Comparison of ENCODE assay signal across 33 cellular contexts in the genomic region with DNA sequence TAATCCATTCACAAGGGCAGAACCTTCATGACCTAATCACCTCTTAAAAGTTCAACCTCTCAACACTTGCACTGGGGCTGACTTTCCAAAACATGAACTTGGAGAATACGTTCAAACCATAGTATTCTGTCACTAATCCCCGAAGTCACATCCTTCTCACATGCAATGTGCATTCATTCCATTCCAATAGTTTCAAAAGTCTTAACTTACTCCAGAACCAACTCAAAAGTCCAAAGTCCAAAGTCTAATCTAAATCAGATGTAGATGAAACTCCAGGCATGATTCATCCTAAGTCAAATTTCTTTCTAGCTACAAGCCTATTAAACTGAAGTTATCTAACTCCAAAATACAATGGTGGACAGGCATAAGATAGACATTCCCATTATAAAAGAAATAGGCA. TPM values are rescaled to one million over a fixed set of nuclear protein-coding genes. Genes with fewer than 3 reads are reported as not detected.
"Had no signal": no experiment of that assay in that cellular context is flagged by ENCODE, and none has a peak within 500 bp of the region (broad histone marks: within the 10 kb centered on the region; RNA-seq: fewer than 3 reads in every experiment).

No MANE protein-coding gene starts in this region.

- H3K36me3 Mint-ChIP-seq: activated naive CD4-positive, alpha-beta T cell treated with anti-CD3 and anti-CD28 coated beads, Interleukin-2, amount 10 ng/mL, durations not matched to agents 7 days and 5 days; activated naive CD8-positive, alpha-beta T cell treated with anti-CD3 and anti-CD28 coated beads, Interleukin-2, amount 10 ng/mL, durations not matched to agents 7 days and 5 days; naive B cell; stimulated activated memory B cell treated with anti-CD40 and anti-IgM and Interleukin-4, amounts not matched to agents 10 μg/mL and 1 μg/mL and 100 μg/mL, for 72 hours; type B pancreatic cell had no signal

- ATAC-seq: activated CD4-positive, CD25-positive, alpha-beta regulatory T cell treated with anti-CD3 and anti-CD28 coated beads, Interleukin-2, amount 50 U/mL, for 24 hours; heart right ventricle; stimulated activated naive CD8-positive, alpha-beta T cell treated with anti-CD3 and anti-CD28 coated beads, Interleukin-15, amount 100 ng/mL, for 72 hours; T-helper 17 cell had no signal

- H3K36me3 ChIP-seq: brain microvascular endothelial cell, heart right ventricle, left ventricle myocardium inferior, neutrophil, right lobe of liver, uterus, WERI-Rb-1 had no signal

- H3K4me1 Mint-ChIP-seq: activated naive CD4-positive, alpha-beta T cell treated with anti-CD3 and anti-CD28 coated beads, Interleukin-2, amount 10 ng/mL, durations not matched to agents 7 days and 5 days; activated naive CD8-positive, alpha-beta T cell treated with anti-CD3 and anti-CD28 coated beads, Interleukin-2, amount 10 ng/mL, durations not matched to agents 7 days and 5 days; naive B cell; stimulated activated memory B cell treated with anti-CD40 and anti-IgM and Interleukin-4, amounts not matched to agents 10 μg/mL and 1 μg/mL and 100 μg/mL, for 72 hours; stimulated activated naive CD8-positive, alpha-beta T cell treated with anti-CD3 and anti-CD28 coated beads, Interleukin-15, amount 100 ng/mL, for 72 hours; T-helper 17 cell had no signal

- H3K27ac Mint-ChIP-seq: activated naive CD4-positive, alpha-beta T cell treated with anti-CD3 and anti-CD28 coated beads, Interleukin-2, amount 10 ng/mL, durations not matched to agents 7 days and 5 days; activated naive CD8-positive, alpha-beta T cell treated with anti-CD3 and anti-CD28 coated beads, Interleukin-2, amount 10 ng/mL, durations not matched to agents 7 days and 5 days; naive B cell; nephron progenitor cell; stimulated activated memory B cell treated with anti-CD40 and anti-IgM and Interleukin-4, amounts not matched to agents 10 μg/mL and 1 μg/mL and 100 μg/mL, for 72 hours; stimulated activated naive CD8-positive, alpha-beta T cell treated with anti-CD3 and anti-CD28 coated beads, Interleukin-15, amount 100 ng/mL, for 72 hours; T-helper 17 cell; type B pancreatic cell had no signal

- H3K27me3 Mint-ChIP-seq: activated naive CD4-positive, alpha-beta T cell treated with anti-CD3 and anti-CD28 coated beads, Interleukin-2, amount 10 ng/mL, durations not matched to agents 7 days and 5 days; naive B cell; stimulated activated memory B cell treated with anti-CD40 and anti-IgM and Interleukin-4, amounts not matched to agents 10 μg/mL and 1 μg/mL and 100 μg/mL, for 72 hours; stimulated activated naive CD8-positive, alpha-beta T cell treated with anti-CD3 and anti-CD28 coated beads, Interleukin-15, amount 100 ng/mL, for 72 hours; type B pancreatic cell had no signal

- H3K27me3 ChIP-seq: brain microvascular endothelial cell, dorsolateral prefrontal cortex, heart right ventricle, neutrophil, right lobe of liver, uterus had no signal

- H3K4me3 ChIP-seq: coronary artery, dorsolateral prefrontal cortex, heart right ventricle, left ventricle myocardium inferior, right lobe of liver, skin epidermis, uterus had no signal

- DNase-seq: activated CD4-positive, alpha-beta T cell treated with anti-CD3 and anti-CD28 coated beads for 48 hours; activated CD4-positive, alpha-beta T cell treated with anti-CD3 and anti-CD28 coated beads, Interleukin-2, amount 50 U/mL, for 48 hours; activated CD8-positive, alpha-beta memory T cell treated with anti-CD3 and anti-CD28 coated beads for 24 hours; activated effector memory CD4-positive, alpha-beta T cell treated with Interleukin-2 at 50 U/mL for 16 hours; activated naive CD4-positive, alpha-beta T cell treated with anti-CD3 and anti-CD28 coated beads, Interleukin-2, amount 10 ng/mL, durations not matched to agents 7 days and 5 days; activated naive CD8-positive, alpha-beta T cell treated with anti-CD3 and anti-CD28 coated beads, Interleukin-2, amount 10 ng/mL, durations not matched to agents 7 days and 5 days; amniotic stem cell; brain microvascular endothelial cell; dorsolateral prefrontal cortex; effector memory CD4-positive, alpha-beta T cell; foreskin melanocyte; heart right ventricle; kidney glomerular epithelial cell; left ventricle myocardium inferior; naive B cell; nephron progenitor cell; right lobe of liver; stimulated activated CD4-positive, alpha-beta T cell treated with anti-CD3 and anti-CD28 coated beads, Interleukin-1b, Interleukin-23, amount 100 ng/mL, for 48 hours; stimulated activated CD4-positive, alpha-beta T cell treated with anti-CD3 and anti-CD28 coated beads, Interleukin-4, amount 100 ng/mL, for 4 hours; stimulated activated CD8-positive, alpha-beta memory T cell treated with anti-CD3 and anti-CD28 coated beads, Interleukin-4, amount 100 ng/mL, for 48 hours; stimulated activated naive CD8-positive, alpha-beta T cell treated with anti-CD3 and anti-CD28 coated beads, Interleukin-15, amount 100 ng/mL, for 72 hours; substantia nigra; T-helper 17 cell; T1000; uterus; WERI-Rb-1 had no signal

- H3K4me3 Mint-ChIP-seq: activated naive CD4-positive, alpha-beta T cell treated with anti-CD3 and anti-CD28 coated beads, Interleukin-2, amount 10 ng/mL, durations not matched to agents 7 days and 5 days; activated naive CD8-positive, alpha-beta T cell treated with anti-CD3 and anti-CD28 coated beads, Interleukin-2, amount 10 ng/mL, durations not matched to agents 7 days and 5 days; naive B cell; nephron progenitor cell; stimulated activated memory B cell treated with anti-CD40 and anti-IgM and Interleukin-4, amounts not matched to agents 10 μg/mL and 1 μg/mL and 100 μg/mL, for 72 hours; stimulated activated naive CD8-positive, alpha-beta T cell treated with anti-CD3 and anti-CD28 coated beads, Interleukin-15, amount 100 ng/mL, for 72 hours; T-helper 17 cell; type B pancreatic cell had no signal

- H3K27ac ChIP-seq: brain microvascular endothelial cell, coronary artery, dorsolateral prefrontal cortex, heart right ventricle, left ventricle myocardium inferior, neutrophil, uterus, WERI-Rb-1 had no signal

- FAIRE-seq: astrocyte had no signal

- H3K9me3 Mint-ChIP-seq: activated naive CD4-positive, alpha-beta T cell treated with anti-CD3 and anti-CD28 coated beads, Interleukin-2, amount 10 ng/mL, durations not matched to agents 7 days and 5 days; activated naive CD8-positive, alpha-beta T cell treated with anti-CD3 and anti-CD28 coated beads, Interleukin-2, amount 10 ng/mL, durations not matched to agents 7 days and 5 days; nephron progenitor cell; stimulated activated naive CD8-positive, alpha-beta T cell treated with anti-CD3 and anti-CD28 coated beads, Interleukin-15, amount 100 ng/mL, for 72 hours; type B pancreatic cell had no signal

- H3K9me3 ChIP-seq: heart right ventricle, left ventricle myocardium inferior, neutrophil, right lobe of liver, uterus had no signal

RNA-seq across cellular contexts. Expression of gene ADAMTSL1, which starts 21.7 kb away (rescaled TPM):
- total RNA-seq: activated naive CD8-positive, alpha-beta T cell treated with anti-CD3 and anti-CD28 coated beads, Interleukin-2, amount 10 ng/mL, durations not matched to agents 7 days and 5 days; T-helper 17 cell had no signal
